24 cellular contexts compared by ENCODE assay signal in the genomic region with DNA sequence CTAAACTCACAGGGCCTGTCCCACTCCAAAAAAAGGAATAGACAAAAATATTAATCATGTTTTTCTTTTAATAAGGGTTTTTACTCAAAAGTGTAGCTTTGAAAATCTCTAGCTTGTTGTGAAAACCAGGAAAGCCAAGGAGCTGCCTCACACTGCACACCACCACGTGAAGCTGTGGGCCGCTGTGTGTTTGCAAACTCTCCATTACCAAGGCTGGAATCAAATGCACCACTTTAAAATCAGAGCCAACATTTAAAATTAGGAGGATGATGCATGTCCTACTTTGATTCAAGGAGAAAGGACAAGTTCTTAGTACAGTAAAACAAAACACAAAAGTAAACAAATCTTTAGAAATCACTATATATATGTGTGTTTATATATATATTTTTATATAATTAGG.
"Had no signal": no experiment of that assay in that cellular context is flagged by ENCODE, and none has a peak within 500 bp of the region (broad histone marks: within the 10 kb centered on the region; RNA-seq: fewer than 3 reads in every experiment).

No MANE protein-coding gene starts in this region.

- DNase-seq: IMR-90, Karpas-422, KG1, MG63, NCI-H1092, NCI-H1105 treated with DMSO at 0.1 percent for 48 hours, NCI-H1417 treated with DMSO at 0.1 percent for 48 hours, NCI-H146, NCI-H1694 treated with DMSO at 0.1 percent for 48 hours, NCI-H1930, NCI-H2081, NCI-H2107, NCI-H2171, NCI-H226, NCI-H446, NCI-H510A, NCI-H524 treated with DMSO at 0.1 percent for 48 hours, NCI-H69, NCI-H774, RPMI8226, SHP77 treated with DMSO at 0.1 percent for 48 hours, SJCRH30 had no signal

- H3K4me1 ChIP-seq: SJCRH30 had no signal

- H3K4me3 ChIP-seq: MG63, SJCRH30 had no signal

- H3K9me3 ChIP-seq: MG63, SJCRH30 had no signal

- ATAC-seq: HepG2, SK-N-SH treated with all-trans-retinoic acid at 6 μM for 48 hours had no signal

- H3K27me3 ChIP-seq: MG63, SJCRH30 had no signal

- H3K27ac ChIP-seq: SJCRH30 had no signal

- H3K36me3 ChIP-seq: MG63 had no signal
